Comparison of ENCODE assay signal across 22 cellular contexts in genomic region chr9:6216002-6216401, GRCh38. TPM values are rescaled to one million over a fixed set of nuclear protein-coding genes. Genes with fewer than 3 reads are reported as not detected.
DNase-seq lines count a peak whose midpoint lies in the region; ATAC-seq and TF ChIP-seq lines count a peak whose summit lies in the region.
"Had no signal": no experiment of that assay in that cellular context is flagged by ENCODE, and none has a peak within 500 bp of the region (broad histone marks: within the 10 kb centered on the region; RNA-seq: fewer than 3 reads in every experiment).

No MANE protein-coding gene starts in this region.

- DNase-seq in ascending aorta (ENCODE audit: low spot score in 2 of 2), result no peak
- peak; percentile 38 for DNase-seq in fibroblast of pulmonary artery (ENCODE audit: low read depth)
- no peak for DNase-seq in ovary
- no peak for DNase-seq in tibial artery
- DNase-seq in middle frontal gyrus (ENCODE audit: extremely low spot score, low spot score), result no peak
- no peak for DNase-seq in WERI-Rb-1
- DNase-seq: activated CD4-positive, alpha-beta T cell treated with anti-CD3 and anti-CD28 coated beads for 4 hours; activated naive CD4-positive, alpha-beta T cell treated with anti-CD3 and anti-CD28 coated beads, Interleukin-2, amount 50 U/mL, for 16 hours; effector memory CD8-positive, alpha-beta T cell; HFFc6; KBM-7; NCI-H1694; pancreas; SHP77 treated with DMSO at 0.1 percent for 48 hours; stimulated activated CD4-positive, alpha-beta T cell treated with anti-CD3 and anti-CD28 coated beads, Interleukin-4, amount 100 ng/mL, for 24 hours; stimulated activated naive CD4-positive, alpha-beta T cell treated with Interleukin-2 at 50 U/mL for 16 hours; T-cell had no signal

- H3K4me3 ChIP-seq in ascending aorta (peak overlapping the region; percentile 44 to 53), fibroblast of pulmonary artery (replicated peaks; ENCODE audit: low read depth, low read length) (peak overlapping the region; percentile 80), ovary (peak overlapping the region; percentile 31), tibial artery (peak overlapping the region; percentile 32 to 38), WERI-Rb-1 (ENCODE audit: low read depth, low read length) (no peak overlapping the region)
- H3K4me3 ChIP-seq: GM23248, pancreas had no signal

- H3K4me1 ChIP-seq in ascending aorta (peaks cover 0 to 19% of the 10 kb centered on the region in 2 donors), ovary (ENCODE audit: insufficient read depth) (peaks cover 5% of the 10 kb centered on the region), tibial artery (peaks cover 0 to 45% (median 0%) of the 10 kb centered on the region in 4 donors)

- H3K9me3 ChIP-seq in ascending aorta (peaks cover 0 to under 1% of the 10 kb centered on the region in 2 donors), ovary (no peaks in the 10 kb centered on the region), tibial artery (no peaks in the 10 kb centered on the region), WERI-Rb-1 (ENCODE audit: severe bottlenecking) (no peaks in the 10 kb centered on the region)
- H3K9me3 ChIP-seq: pancreas had no signal

- TF ChIP-seq CTCF in ascending aorta (IDR thresholded peaks at IDR 0.05), result no peak
- TF ChIP-seq CTCF in fibroblast of pulmonary artery (IDR thresholded peaks at IDR 0.05; ENCODE audit: low read length, missing control alignments), result no peak
- no peak for TF ChIP-seq CTCF in ovary (IDR thresholded peaks at IDR 0.05)
- no peak for TF ChIP-seq CTCF in tibial artery (IDR thresholded peaks at IDR 0.05)
- no peak for TF ChIP-seq CTCF in WERI-Rb-1 (IDR thresholded peaks at IDR 0.05; ENCODE audit: low read depth, low read length)

- no peak for TF ChIP-seq POLR2A in ovary (IDR thresholded peaks at IDR 0.05)

- WGBS in ovary, 3 donors, result 65 to 85% (median 81%) methylated on average over 3 of the region's 3 CpGs

- H3K36me3 ChIP-seq in ascending aorta, result no peaks in the 10 kb centered on the region
- H3K36me3 ChIP-seq in ovary, result no peaks in the 10 kb centered on the region
- H3K36me3 ChIP-seq in tibial artery, result no peaks in the 10 kb centered on the region
- H3K36me3 ChIP-seq in WERI-Rb-1, result no peaks in the 10 kb centered on the region
- H3K36me3 ChIP-seq: pancreas had no signal

- ATAC-seq in GM18858 (IDR thresholded peaks at IDR 0.05; ENCODE audit: unreplicated experiment), result no peak
- ATAC-seq: effector memory CD8-positive, alpha-beta T cell; T-cell had no signal

- peak overlapping the region; percentile 41 to 77 for H3K27ac ChIP-seq in ascending aorta
- no peak overlapping the region for H3K27ac ChIP-seq in ovary
- H3K27ac ChIP-seq in tibial artery, result peak overlapping the region; percentile 67 to 70
- no peak overlapping the region for H3K27ac ChIP-seq in WERI-Rb-1
- H3K27ac ChIP-seq: pancreas had no signal

- H3K27me3 ChIP-seq in ascending aorta, result no peaks in the 10 kb centered on the region
- H3K27me3 ChIP-seq in ovary, result no peaks in the 10 kb centered on the region
- no peaks in the 10 kb centered on the region for H3K27me3 ChIP-seq in tibial artery
- H3K27me3 ChIP-seq in WERI-Rb-1 (ENCODE audit: insufficient read depth, low read depth, severe bottlenecking), result no peaks in the 10 kb centered on the region
- H3K27me3 ChIP-seq: pancreas had no signal

- intact Hi-C loops in ascending aorta (cut with DNase I) (loop anchor here (2.0 to 10.0 kb wide), 4 partner anchors 57 to 541 kb away; partner anchors contain the start of genes KDM4C and UHRF2), ovary (cut with DNase I) (no loop called here), tibial artery (cut with DNase I; ENCODE audit: low total_unique reads) (no loop called here)

- no peak for TF ChIP-seq EP300 in ovary (IDR thresholded peaks at IDR 0.05)

RNA-seq across cellular contexts. Expression of gene IL33, which starts 0.4 kb away (rescaled TPM):
- total RNA-seq in ascending aorta, result 38.0 TPM
- total RNA-seq in ovary, result 10 to 100 TPM in 4 of 7 donors, 1 to 10 TPM in 3; 3.1 to 14.7 (median 11.8) TPM
- polyA plus RNA-seq in ovary, result 10 to 100 TPM in 1 of 2 donors, 1 to 10 TPM in 1; 9.1 to 31.4 TPM
- total RNA-seq: activated T-helper 1 cell treated with anti-CD3 and anti-CD28 coated beads, Interleukin-12 subunit alpha, Interleukin-12 subunit beta, Interleukin-2, Interleukin-4 antibody, amounts not matched to agents 30 ng/mL and 10 ng/mL and 1 ng/mL, durations not matched to agents 14 hours and 24 hours and 36 hours; astrocyte had no signal
- polyA plus RNA-seq: CD14-positive monocyte had no signal

Comparison
In these comparisons a context has a peak if more than half of its experiments do, and no peak if none do; other contexts are left out.
1. H3K27ac ChIP-seq: peak in ascending aorta (2 of 2) and tibial artery (2 of 2); none in ovary (0 of 2) and WERI-Rb-1 (single experiment).